20 cellular contexts compared by ENCODE assay signal in genomic region chr17:71004413-71004812, GRCh38.
"Had no signal": no experiment of that assay in that cellular context is flagged by ENCODE, and none has a peak within 500 bp of the region (broad histone marks: within the 10 kb centered on the region; RNA-seq: fewer than 3 reads in every experiment).

No MANE protein-coding gene starts in this region.

- FAIRE-seq: colon, kidney had no signal

- H3K4me1 Mint-ChIP-seq: naive B cell; nephron; stimulated activated memory B cell treated with anti-CD40 and anti-IgM and Interleukin-4, amounts not matched to agents 10 μg/mL and 1 μg/mL and 100 μg/mL, for 72 hours had no signal

- H3K4me3 Mint-ChIP-seq: dendritic cell treated with granulocyte-macrophage colony-stimulating factor and Interleukin-4, amounts not matched to agents 40 ng/mL and 50 ng/mL, for 4 days; effector memory CD8-positive, alpha-beta T cell; naive B cell; nephron; stimulated activated memory B cell treated with anti-CD40 and anti-IgM and Interleukin-4, amounts not matched to agents 10 μg/mL and 1 μg/mL and 100 μg/mL, for 72 hours; stimulated activated naive CD8-positive, alpha-beta T cell treated with anti-CD3 and anti-CD28 coated beads, Interleukin-15, Interleukin-2, amounts not matched to agents 100 ng/mL and 50 ng/mL, for 24 hours had no signal

- H3K27ac Mint-ChIP-seq: dendritic cell treated with granulocyte-macrophage colony-stimulating factor and Interleukin-4, amounts not matched to agents 40 ng/mL and 50 ng/mL, for 4 days; effector memory CD8-positive, alpha-beta T cell; naive B cell; stimulated activated memory B cell treated with anti-CD40 and anti-IgM and Interleukin-4, amounts not matched to agents 10 μg/mL and 1 μg/mL and 100 μg/mL, for 72 hours; stimulated activated naive CD8-positive, alpha-beta T cell treated with anti-CD3 and anti-CD28 coated beads, Interleukin-15, Interleukin-2, amounts not matched to agents 100 ng/mL and 50 ng/mL, for 24 hours had no signal

- H3K27me3 ChIP-seq: esophagus muscularis mucosa, gastrocnemius medialis, neutrophil, right lobe of liver, tibial artery had no signal

- DNase-seq: effector memory CD8-positive, alpha-beta T cell; gastrocnemius medialis; heart right ventricle; kidney; left cardiac atrium; left ventricle myocardium superior; naive B cell; psoas muscle; retina; right lobe of liver; stimulated activated CD4-positive, alpha-beta T cell treated with anti-CD3 and anti-CD28 coated beads, Interleukin-4, amount 100 ng/mL, for 24 hours; tibial artery had no signal

- H3K27me3 Mint-ChIP-seq: dendritic cell treated with granulocyte-macrophage colony-stimulating factor and Interleukin-4, amounts not matched to agents 40 ng/mL and 50 ng/mL, for 4 days; effector memory CD8-positive, alpha-beta T cell; naive B cell; stimulated activated memory B cell treated with anti-CD40 and anti-IgM and Interleukin-4, amounts not matched to agents 10 μg/mL and 1 μg/mL and 100 μg/mL, for 72 hours; stimulated activated naive CD8-positive, alpha-beta T cell treated with anti-CD3 and anti-CD28 coated beads, Interleukin-15, Interleukin-2, amounts not matched to agents 100 ng/mL and 50 ng/mL, for 24 hours had no signal

- H3K4me1 ChIP-seq: esophagus muscularis mucosa, gastrocnemius medialis, heart right ventricle, psoas muscle, right lobe of liver, tibial artery had no signal

- H3K36me3 Mint-ChIP-seq: naive B cell; stimulated activated memory B cell treated with anti-CD40 and anti-IgM and Interleukin-4, amounts not matched to agents 10 μg/mL and 1 μg/mL and 100 μg/mL, for 72 hours had no signal

- H3K27ac ChIP-seq: epithelial cell of prostate, esophagus muscularis mucosa, gastrocnemius medialis, heart right ventricle, neutrophil, psoas muscle, right lobe of liver, tibial artery had no signal

- H3K36me3 ChIP-seq: esophagus muscularis mucosa, gastrocnemius medialis, heart right ventricle, neutrophil, right lobe of liver, tibial artery had no signal

- H3K4me3 ChIP-seq: esophagus muscularis mucosa, gastrocnemius medialis, heart right ventricle, psoas muscle, right lobe of liver, tibial artery had no signal

- H3K9me3 ChIP-seq: esophagus muscularis mucosa, gastrocnemius medialis, neutrophil, psoas muscle, right lobe of liver, tibial artery had no signal

- ATAC-seq: effector memory CD8-positive, alpha-beta T cell; gastrocnemius medialis; heart right ventricle; left cardiac atrium; left ventricle myocardium superior; psoas muscle; right lobe of liver; stimulated activated memory B cell treated with anti-CD40 and anti-IgM and Interleukin-4, amounts not matched to agents 10 μg/mL and 1 μg/mL and 100 μg/mL, for 72 hours had no signal
